1 cellular context compared by ENCODE assay signal in genomic region chr6:31827286-31828079, GRCh38.
TF ChIP-seq lines count a peak whose summit lies in the region.

TSS of gene HSPA1B (plus strand) at chr6:31827738. CDS start at chr6:31827951, 213 bp downstream.

TF ChIP-seq in HEK293, 187 proteins besides CTCF, POLR2A, EP300 and RAD21 (continued from another document and continues in another):
- TF ChIP-seq ZNF513 (tag by site-specific recombination; IDR thresholded peaks at IDR 0.05) (no peak), ZNF112 (tag by site-specific recombination; IDR thresholded peaks at IDR 0.05) (no peak), ZNF2 (tag by site-specific recombination; IDR thresholded peaks at IDR 0.05) (peak; percentile 88; the same call in 1 of the 2 replicates), ZXDB (tag by site-specific recombination; IDR thresholded peaks at IDR 0.05) (peak; percentile 56), REST (tag by site-specific recombination; IDR thresholded peaks at IDR 0.05) (peak; percentile 58; the same call in 1 of the 2 replicates), ZBTB20 (tag by site-specific recombination; IDR thresholded peaks at IDR 0.05) (no peak), ZNF302 (tag by site-specific recombination; IDR thresholded peaks at IDR 0.05; ENCODE audit: low read depth) (no peak), PBX3 (CRISPR knock-in tag; IDR thresholded peaks at IDR 0.05) (peak; percentile 78), ZNF473 (tag by site-specific recombination; IDR thresholded peaks at IDR 0.05) (no peak), SP7 (tag by site-specific recombination; IDR thresholded peaks at IDR 0.05) (peak; percentile 44), ZNF843 (tag by site-specific recombination; IDR thresholded peaks at IDR 0.05) (peak; percentile 56; the same call in 1 of the 2 replicates), SETDB1 (IDR thresholded peaks at IDR 0.05; ENCODE audit: insufficient read length, low read length) (no peak), ZNF449 (tag by site-specific recombination; IDR thresholded peaks at IDR 0.05) (0 out of 2 replicates have a peak, but pooled peaks have one; percentile 45), ELK4 (IDR thresholded peaks at IDR 0.05; ENCODE audit: borderline replicate concordance, low read depth, low read length) (no peak), ZNF639 (tag by site-specific recombination; IDR thresholded peaks at IDR 0.05) (0 out of 2 replicates have a peak, but pooled peaks have one; percentile 36), BCL11A (tag by site-specific recombination; IDR thresholded peaks at IDR 0.05; ENCODE audit: low read depth) (peak; percentile 85), ZNF391 (tag by site-specific recombination; IDR thresholded peaks at IDR 0.05; ENCODE audit: borderline replicate concordance, low read depth) (peak; percentile 93), ZNF692 (tag by site-specific recombination; IDR thresholded peaks at IDR 0.05) (no peak; the same call in 1 of the 2 replicates), ZNF544 (tag by site-specific recombination; IDR thresholded peaks at IDR 0.05) (no peak), ZBTB8A (tag by site-specific recombination; IDR thresholded peaks at IDR 0.05) (peak; percentile 68), OSR2 (tag by site-specific recombination; IDR thresholded peaks at IDR 0.05) (no peak), ZNF501 (tag by site-specific recombination; IDR thresholded peaks at IDR 0.05) (peak; percentile 97), WT1 (tag by site-specific recombination; IDR thresholded peaks at IDR 0.05) (peak; percentile 55), ZNF610 (tag by site-specific recombination; IDR thresholded peaks at IDR 0.05; ENCODE audit: borderline replicate concordance) (no peak), PRDM4 (tag by site-specific recombination; IDR thresholded peaks at IDR 0.05) (peak; percentile 53; the same call in 1 of the 2 replicates), ZBTB10 (tag by site-specific recombination; IDR thresholded peaks at IDR 0.05) (peak; percentile 52; the same call in 1 of the 2 replicates), INSM2 (tag by site-specific recombination; IDR thresholded peaks at IDR 0.05) (peak; percentile 59), SCRT2 (tag by site-specific recombination; IDR thresholded peaks at IDR 0.05) (peak; percentile 50; the same call in 1 of the 2 replicates), ZNF660 (tag by site-specific recombination; IDR thresholded peaks at IDR 0.05) (peak; percentile 96), SP3 (tag by site-specific recombination; IDR thresholded peaks at IDR 0.05) (peak; percentile 75), KLF17 (tag by site-specific recombination; IDR thresholded peaks at IDR 0.05) (peak; percentile 87), ZNF747 (tag by site-specific recombination; IDR thresholded peaks at IDR 0.05) (no peak), ZNF624 (tag by site-specific recombination; IDR thresholded peaks at IDR 0.05) (no peak), ZNF585B (tag by site-specific recombination; IDR thresholded peaks at IDR 0.05) (no peak), ZNF677 (tag by site-specific recombination; IDR thresholded peaks at IDR 0.05) (no peak), ZNF423 (tag by site-specific recombination; IDR thresholded peaks at IDR 0.05) (peak; percentile 27; the same call in 1 of the 2 replicates), ZNF571 (tag by site-specific recombination; IDR thresholded peaks at IDR 0.05) (no peak), ZNF561 (tag by site-specific recombination; IDR thresholded peaks at IDR 0.05; ENCODE audit: borderline replicate concordance) (peak; percentile 69), KLF10 (tag by site-specific recombination; IDR thresholded peaks at IDR 0.05) (peak; percentile 92)
